33 cellular contexts compared by ENCODE assay signal in the genomic region with DNA sequence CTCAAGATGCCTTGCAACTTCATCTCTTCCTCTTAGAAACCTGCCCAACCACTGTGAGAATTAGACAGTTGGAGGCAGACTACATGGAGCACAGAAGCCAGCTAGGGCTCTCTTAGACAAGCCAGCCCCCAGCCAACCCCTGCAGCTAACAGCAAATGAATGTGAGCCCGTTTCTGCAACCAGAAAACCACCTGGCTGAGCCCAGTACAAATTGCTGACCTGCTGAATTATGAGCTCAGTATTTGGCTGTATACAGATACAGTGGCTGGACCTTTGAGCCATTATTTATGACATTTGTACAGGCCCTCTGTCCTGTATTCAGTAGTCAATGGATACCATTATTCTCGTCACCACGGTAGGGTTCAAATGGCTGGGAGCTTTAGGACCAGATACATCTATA.
DNase-seq lines count a peak whose midpoint lies in the region; ATAC-seq, FAIRE-seq and TF ChIP-seq lines count a peak whose summit lies in the region.
"Had no signal": no experiment of that assay in that cellular context is flagged by ENCODE, and none has a peak within 500 bp of the region (broad histone marks: within the 10 kb centered on the region; RNA-seq: fewer than 3 reads in every experiment).

No MANE protein-coding gene starts in this region.

- POLR2A ChIA-PET in HepG2 (lab: Yijun Ruan, JAX) = no interaction called here

- H3K27me3 ChIP-seq in HepG2 (ENCODE audit: control insufficient read depth in 1 of 2, insufficient read depth in 2 of 2, low read length in 2 of 2) (no peaks in the 10 kb centered on the region), right lobe of liver (no peaks in the 10 kb centered on the region), GM23338 (ENCODE audit: insufficient read depth) (no peaks in the 10 kb centered on the region)
- H3K27me3 ChIP-seq: BLaER1; BLaER1 treated with 17β-estradiol and CSF1 and Interleukin-3, amounts not matched to agents 10 nM and 100 nM had no signal

- H4K20me1 ChIP-seq in HepG2 (ENCODE audit: insufficient read depth, low read length) (no peaks in the 10 kb centered on the region), GM23338 (replicated peaks; ENCODE audit: insufficient read depth) (no peaks in the 10 kb centered on the region)
- H4K20me1 ChIP-seq: BLaER1; BLaER1 treated with 17β-estradiol and CSF1 and Interleukin-3, amounts not matched to agents 10 nM and 100 nM had no signal

- BruUV-seq in HepG2 (replicated peaks; lab: Mats Ljungman, UMichigan) = no TSS peak

- no peak for TF ChIP-seq POLR2A in HepG2 (IDR thresholded peaks at IDR 0.05; ENCODE audit: insufficient read depth in 1 of 2, low read depth in 2 of 2, low read length in 2 of 2)
- TF ChIP-seq POLR2A in right lobe of liver (IDR thresholded peaks at IDR 0.05) = no peak

- H3K27ac ChIP-seq in HepG2 (ENCODE audit: extremely low read length, insufficient read depth, low read length) (no peak overlapping the region), right lobe of liver (no peak overlapping the region), GM23338 (ENCODE audit: low read depth) (no peak overlapping the region)
- H3K27ac ChIP-seq: 22Rv1; A549; BLaER1; BLaER1 treated with 17β-estradiol and CSF1 and Interleukin-3, amounts not matched to agents 10 nM and 100 nM; C4-2B had no signal

- H2AFZ ChIP-seq in HepG2 (ENCODE audit: low read length) (no peak overlapping the region), GM23338 (no peak overlapping the region)

- H3K36me3 Mint-ChIP-seq in GM23338 (ENCODE audit: low read depth) = peaks cover 13% of the 10 kb centered on the region; the same call in 2 of the 3 replicates
- H3K36me3 Mint-ChIP-seq: CD14-positive monocyte; CD4-positive, alpha-beta memory T cell; CD4-positive, CD25-positive, alpha-beta regulatory T cell; CD8-positive, alpha-beta memory T cell; CD8-positive, alpha-beta T cell had no signal

- no peak overlapping the region for H3K4me3 Mint-ChIP-seq in GM23338
- H3K4me3 Mint-ChIP-seq: B cell; CD14-positive monocyte; CD4-positive, alpha-beta memory T cell; CD4-positive, alpha-beta T cell; CD4-positive, CD25-positive, alpha-beta regulatory T cell; CD8-positive, alpha-beta memory T cell; CD8-positive, alpha-beta T cell had no signal

- H3K9me2 ChIP-seq in GM23338 (ENCODE audit: insufficient read depth) = peaks cover 26% of the 10 kb centered on the region; the same call in 1 of the 2 replicates

- in situ Hi-C loops in HepG2 (cut with HindIII; ENCODE audit: extremely low pct_ligation_motif_present, low pct_unique_long_range_greater_than_20kb) = no loop called here

- no peaks in the 10 kb centered on the region for H3K79me2 ChIP-seq in HepG2 (ENCODE audit: insufficient read depth, low read length)
- no peaks in the 10 kb centered on the region for H3K79me2 ChIP-seq in GM23338 (replicated peaks; ENCODE audit: insufficient read depth)

- no peak for TF ChIP-seq CTCF in HepG2 (CRISPR knock-in tag; IDR thresholded peaks at IDR 0.05)
- no peak for TF ChIP-seq CTCF in right lobe of liver (IDR thresholded peaks at IDR 0.05)
- TF ChIP-seq CTCF in GM23338 (conservative IDR thresholded peaks at IDR 0.05; ENCODE audit: low read depth in 2 of 2) = no peak

- no peak overlapping the region for H3K9ac ChIP-seq in HepG2 (ENCODE audit: insufficient read depth, low read depth, low read length)
- H3K9ac ChIP-seq: BLaER1; BLaER1 treated with 17β-estradiol and CSF1 and Interleukin-3, amounts not matched to agents 10 nM and 100 nM had no signal

- no peak for TF ChIP-seq RAD21 in HepG2 (CRISPR knock-in tag; IDR thresholded peaks at IDR 0.05)

- H3K4me1 Mint-ChIP-seq in GM23338 = peaks cover 8% of the 10 kb centered on the region; the same call in 2 of the 3 replicates
- H3K4me1 Mint-ChIP-seq: B cell; CD14-positive monocyte; CD4-positive, alpha-beta memory T cell; CD4-positive, CD25-positive, alpha-beta regulatory T cell; CD8-positive, alpha-beta memory T cell had no signal

- H3K27me3 Mint-ChIP-seq in GM23338 (ENCODE audit: insufficient read depth, low read depth, poor library complexity) = no peaks in the 10 kb centered on the region
- H3K27me3 Mint-ChIP-seq: CD4-positive, CD25-positive, alpha-beta regulatory T cell had no signal

- H3K4me1 ChIP-seq in HepG2 (ENCODE audit: insufficient read depth, low read length) (no peaks in the 10 kb centered on the region), right lobe of liver (no peaks in the 10 kb centered on the region), GM23338 (ENCODE audit: insufficient read depth) (peaks cover 4% of the 10 kb centered on the region; the same call in 1 of the 2 replicates)
- H3K4me1 ChIP-seq: A549; BE2C; BLaER1; BLaER1 treated with 17β-estradiol and CSF1 and Interleukin-3, amounts not matched to agents 10 nM and 100 nM; Caco-2 had no signal

- H3K4me2 ChIP-seq in HepG2 (ENCODE audit: low read depth, low read length) = no peak overlapping the region
- no peak overlapping the region for H3K4me2 ChIP-seq in GM23338
- H3K4me2 ChIP-seq: A549; BLaER1; BLaER1 treated with 17β-estradiol and CSF1 and Interleukin-3, amounts not matched to agents 10 nM and 100 nM had no signal

- ATAC-seq in HepG2 (no peak), right lobe of liver (no peak), GM23338 (no peak)
- ATAC-seq: A549; CD8-positive, alpha-beta T cell had no signal

- WGBS in HepG2 (ENCODE audit: low lambda C conversion rate) = 7% methylated on average over 2 of the region's 3 CpGs
- WGBS in right lobe of liver (ENCODE audit: insufficient coverage, low coverage, low lambda C conversion rate, missing lambda C conversion rate) = 53% methylated on average over 3 of the region's 3 CpGs

- no peak for FAIRE-seq in HepG2 (lab: Jason Lieb, UNC)
- FAIRE-seq: A204.1, A549, D721Med had no signal

- no peak for TF ChIP-seq EP300 in HepG2 (IDR thresholded peaks at IDR 0.05; ENCODE audit: low read depth in 2 of 2, low read length in 2 of 2)
- TF ChIP-seq EP300 in HepG2 (CRISPR knock-in tag; IDR thresholded peaks at IDR 0.05; ENCODE audit: borderline replicate concordance) = no peak

- H3K9me3 Mint-ChIP-seq in GM23338 = peaks cover 17% of the 10 kb centered on the region; the same call in 2 of the 3 replicates

- H3K36me3 ChIP-seq in HepG2 (replicated peaks in 1 of 2; ENCODE audit: control insufficient read depth in 1 of 2, insufficient read depth in 2 of 2, low read length in 2 of 2) (no peaks in the 10 kb centered on the region), right lobe of liver (no peaks in the 10 kb centered on the region), GM23338 (ENCODE audit: insufficient read depth) (no peaks in the 10 kb centered on the region)
- H3K36me3 ChIP-seq: BE2C; BLaER1; BLaER1 treated with 17β-estradiol and CSF1 and Interleukin-3, amounts not matched to agents 10 nM and 100 nM had no signal

- CTCF ChIA-PET in HepG2 (lab: Yijun Ruan, JAX; ENCODE audit: low intra/inter-chr PET ratio, low total read pairs) = no interaction called here

- intact Hi-C loops in HepG2 (cut with micrococcal nuclease; ENCODE audit: unreplicated experiment) = no loop called here
- intact Hi-C loops in right lobe of liver (cut with DNase I) = no loop called here
- intact Hi-C loops in head of caudate nucleus (cut with DNase I) = no loop called here

- H3K9me3 ChIP-seq in HepG2 (ENCODE audit: low read length) = no peaks in the 10 kb centered on the region
- H3K9me3 ChIP-seq in right lobe of liver = no peaks in the 10 kb centered on the region
- H3K9me3 ChIP-seq: A549, BE2C, BLaER1, Caco-2 had no signal

- no peak overlapping the region for H3K27ac Mint-ChIP-seq in GM23338
- H3K27ac Mint-ChIP-seq: B cell; CD14-positive monocyte; CD4-positive, alpha-beta memory T cell; CD4-positive, alpha-beta T cell; CD4-positive, CD25-positive, alpha-beta regulatory T cell; CD8-positive, alpha-beta memory T cell; CD8-positive, alpha-beta T cell had no signal

- H3K4me3 ChIP-seq in HepG2 (replicated peaks in 1 of 3; ENCODE audit: insufficient read depth in 1 of 3, low read depth in 2 of 3, low read length in 3 of 3) = no peak overlapping the region
- H3K4me3 ChIP-seq in right lobe of liver = no peak overlapping the region
- no peak overlapping the region for H3K4me3 ChIP-seq in GM23338
- H3K4me3 ChIP-seq: A549; BLaER1; BLaER1 treated with 17β-estradiol and CSF1 and Interleukin-3, amounts not matched to agents 10 nM and 100 nM had no signal

- no peaks in the 10 kb centered on the region for H3F3A ChIP-seq in GM23338 (replicated peaks; ENCODE audit: low read depth)

- DNase-seq in HepG2 (ENCODE audit: low spot score) (no peak), right lobe of liver (no peak), GM23338 (ENCODE audit: low spot score) (no peak), head of caudate nucleus (no peak)
- DNase-seq: 8988T; ACHN; AML-193; BE2C; C1 segment of cervical spinal cord; Caco-2; Calu3; CD4-positive, alpha-beta memory T cell; CD4-positive, alpha-beta T cell; CD4-positive, CD25-positive, alpha-beta regulatory T cell; CD8-positive, alpha-beta memory T cell; CD8-positive, alpha-beta T cell; COR-L47; DMS 273 treated with DMSO at 0.1 percent for 48 hours; DMS153; DMS53; DMS79; DMS79 treated with DMSO at 0.1 percent for 48 hours; DND-41; EL had no signal

TF ChIP-seq in HepG2, 621 proteins besides CTCF, POLR2A, EP300 and RAD21 (continues in another document):
- TF ChIP-seq, protein P1, sequence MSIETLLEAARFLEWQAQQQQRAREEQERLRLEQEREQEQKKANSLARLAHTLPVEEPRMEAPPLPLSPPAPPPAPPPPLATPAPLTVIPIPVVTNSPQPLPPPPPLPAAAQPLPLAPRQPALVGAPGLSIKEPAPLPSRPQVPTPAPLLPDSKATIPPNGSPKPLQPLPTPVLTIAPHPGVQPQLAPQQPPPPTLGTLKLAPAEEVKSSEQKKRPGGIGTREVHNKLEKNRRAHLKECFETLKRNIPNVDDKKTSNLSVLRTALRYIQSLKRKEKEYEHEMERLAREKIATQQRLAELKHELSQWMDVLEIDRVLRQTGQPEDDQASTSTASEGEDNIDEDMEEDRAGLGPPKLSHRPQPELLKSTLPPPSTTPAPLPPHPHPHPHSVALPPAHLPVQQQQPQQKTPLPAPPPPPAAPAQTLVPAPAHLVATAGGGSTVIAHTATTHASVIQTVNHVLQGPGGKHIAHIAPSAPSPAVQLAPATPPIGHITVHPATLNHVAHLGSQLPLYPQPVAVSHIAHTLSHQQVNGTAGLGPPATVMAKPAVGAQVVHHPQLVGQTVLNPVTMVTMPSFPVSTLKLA (IDR thresholded peaks at IDR 0.05) = no peak

TF ChIP-seq in GM23338, 12 proteins besides CTCF, POLR2A, EP300 and RAD21 (continues in another document):
- TF ChIP-seq EZH2phosphoT487 (IDR thresholded peaks at IDR 0.05; ENCODE audit: unreplicated experiment) (no peak), POLR2AphosphoS5 (IDR thresholded peaks at IDR 0.05; ENCODE audit: low read depth) (no peak), ZNF331 (CRISPR knock-in tag; IDR thresholded peaks at IDR 0.05; ENCODE audit: low read depth) (peak; percentile 94)
